Comparison of ENCODE assay signal across 21 cellular contexts in genomic region chr21:37511848-37512247, GRCh38.
DNase-seq lines count a peak whose midpoint lies in the region; ATAC-seq, FAIRE-seq and TF ChIP-seq lines count a peak whose summit lies in the region.
"Had no signal": no experiment of that assay in that cellular context is flagged by ENCODE, and none has a peak within 500 bp of the region (broad histone marks: within the 10 kb centered on the region; RNA-seq: fewer than 3 reads in every experiment).

No MANE protein-coding gene starts in this region.

- no peak overlapping the region for H3K27ac Mint-ChIP-seq in activated CD4-positive, alpha-beta T cell treated with anti-CD3 and anti-CD28 coated beads, Interleukin-2, amount 10 ng/mL, durations not matched to agents 24 days and 14 days
- H3K27ac Mint-ChIP-seq in natural killer cell, result peak overlapping the region; percentile 39 to 56
- no peak overlapping the region for H3K27ac Mint-ChIP-seq in natural killer cell treated with Interleukin-12 subunit alpha and Interleukin-12 subunit beta and Interleukin-15 and Interleukin-18, amount 100 ng/mL, for 72 hours

- no peaks in the 10 kb centered on the region for H3K9me3 Mint-ChIP-seq in activated CD4-positive, alpha-beta T cell treated with anti-CD3 and anti-CD28 coated beads, Interleukin-2, amount 10 ng/mL, durations not matched to agents 24 days and 14 days
- H3K9me3 Mint-ChIP-seq in natural killer cell, result no peaks in the 10 kb centered on the region
- no peaks in the 10 kb centered on the region for H3K9me3 Mint-ChIP-seq in natural killer cell treated with Interleukin-12 subunit alpha and Interleukin-12 subunit beta and Interleukin-15 and Interleukin-18, amount 100 ng/mL, for 72 hours

- no peak overlapping the region for H2BK12ac ChIP-seq in H1 (ENCODE audit: low read depth, low read length)

- peaks cover 0 to 12% (median 9%) of the 10 kb centered on the region in 4 experiments; a peak in 5 of 7 replicates for H3K4me1 ChIP-seq in H1 (replicated peaks in 1 of 4; ENCODE audit: control insufficient read depth in 3 of 4, insufficient read depth in 4 of 4, low read length in 3 of 4)

- no peak for TF ChIP-seq EP300 in H1 (IDR thresholded peaks at IDR 0.05; ENCODE audit: borderline replicate concordance in 1 of 2, low read depth in 2 of 2, low read length in 2 of 2)

- TF ChIP-seq POLR2A in H1 (IDR thresholded peaks at IDR 0.05; ENCODE audit: control extremely low read depth in 1 of 2, low read depth in 2 of 2, low read length in 2 of 2), result no peak

- intact Hi-C loops in activated CD4-positive, alpha-beta T cell treated with anti-CD3 and anti-CD28 coated beads, Interleukin-2, amount 10 ng/mL, durations not matched to agents 24 days and 14 days (cut with micrococcal nuclease), result no loop called here
- intact Hi-C loops in natural killer cell (cut with micrococcal nuclease), result no loop called here

- H3K9me3 ChIP-seq in H1 (ENCODE audit: insufficient read depth in 2 of 2, low read depth in 1 of 2, low read length in 1 of 2), result no peaks in the 10 kb centered on the region
- H3K9me3 ChIP-seq: A549; BLaER1 treated with 17β-estradiol and CSF1 and Interleukin-3, amounts not matched to agents 10 nM and 100 nM; MG63 had no signal

- FAIRE-seq in H1 (lab: Jason Lieb, UNC), result no peak
- FAIRE-seq: A549, GM12891, GM18507 had no signal

- no peak overlapping the region for H3K9ac ChIP-seq in H1 (replicated peaks in 1 of 4; ENCODE audit: extremely low read depth in 1 of 4, low read depth in 3 of 4, low read length in 3 of 4)
- H3K9ac ChIP-seq: BLaER1 treated with 17β-estradiol and CSF1 and Interleukin-3, amounts not matched to agents 10 nM and 100 nM had no signal

- H2AFZ ChIP-seq in H1 (ENCODE audit: low read length), result no peak overlapping the region

- H4K20me1 ChIP-seq in H1 (replicated peaks in 1 of 2; ENCODE audit: control insufficient read depth in 1 of 2, insufficient read depth in 2 of 2, low read length in 2 of 2), result no peaks in the 10 kb centered on the region

- H3K79me2 ChIP-seq in H1 (ENCODE audit: control insufficient read depth in 1 of 2, insufficient read depth in 2 of 2, low read length in 2 of 2), result peaks cover 3 to 26% of the 10 kb centered on the region in 2 experiments; a peak in 2 of 4 replicates

- no peak overlapping the region; the same call in 1 of the 2 replicates for H4K8ac ChIP-seq in H1 (ENCODE audit: extremely low read depth, insufficient read depth, low read length)

- peaks cover 22 to 70% (median 48%) of the 10 kb centered on the region in 4 experiments for H3K36me3 ChIP-seq in H1 (ENCODE audit: control insufficient read depth in 2 of 4, insufficient read depth in 4 of 4, low read length in 3 of 4)

- no peak overlapping the region for H3K14ac ChIP-seq in H1 (ENCODE audit: insufficient read length)

- no peak overlapping the region for H3K4me3 Mint-ChIP-seq in activated CD4-positive, alpha-beta T cell treated with anti-CD3 and anti-CD28 coated beads, Interleukin-2, amount 10 ng/mL, durations not matched to agents 24 days and 14 days
- no peak overlapping the region for H3K4me3 Mint-ChIP-seq in natural killer cell
- H3K4me3 Mint-ChIP-seq in natural killer cell treated with Interleukin-12 subunit alpha and Interleukin-12 subunit beta and Interleukin-15 and Interleukin-18, amount 100 ng/mL, for 72 hours, result no peak overlapping the region

- TF ChIP-seq RAD21 in H1 (IDR thresholded peaks at IDR 0.05 in 1 of 2, conservative IDR thresholded peaks at IDR 0.05 in 1 of 2; ENCODE audit: low read depth in 2 of 2, low read length in 2 of 2), result no peak

- H3K4me2 ChIP-seq in H1 (ENCODE audit: insufficient read depth in 1 of 2, low read depth in 2 of 2, low read length in 2 of 2), result no peak overlapping the region
- H3K4me2 ChIP-seq: A549; BLaER1 treated with 17β-estradiol and CSF1 and Interleukin-3, amounts not matched to agents 10 nM and 100 nM had no signal

- POLR2A ChIA-PET in H1 (lab: Charles Lee; ENCODE audit: partially characterized antibody), result interaction anchor here (1.1 to 1.6 kb wide), 3 partner anchors 9 to 19 kb away, joined by 3 to 6 read pairs (median 3); no protein-coding TSS in a partner anchor

- H2AK5ac ChIP-seq in H1 (ENCODE audit: low read depth, low read length), result no peak overlapping the region

- H3K4me1 Mint-ChIP-seq in activated CD4-positive, alpha-beta T cell treated with anti-CD3 and anti-CD28 coated beads, Interleukin-2, amount 10 ng/mL, durations not matched to agents 24 days and 14 days, result no peaks in the 10 kb centered on the region
- H3K4me1 Mint-ChIP-seq in natural killer cell, result peaks cover 12 to 14% of the 10 kb centered on the region in 2 donors
- H3K4me1 Mint-ChIP-seq in natural killer cell treated with Interleukin-12 subunit alpha and Interleukin-12 subunit beta and Interleukin-15 and Interleukin-18, amount 100 ng/mL, for 72 hours (ENCODE audit: low read depth in 2 of 2), result peaks cover 9 to 11% of the 10 kb centered on the region in 2 donors

- H3K36me3 Mint-ChIP-seq in activated CD4-positive, alpha-beta T cell treated with anti-CD3 and anti-CD28 coated beads, Interleukin-2, amount 10 ng/mL, durations not matched to agents 24 days and 14 days (ENCODE audit: low read depth), result peaks cover 44% of the 10 kb centered on the region
- peaks cover 9% of the 10 kb centered on the region for H3K36me3 Mint-ChIP-seq in natural killer cell
- H3K36me3 Mint-ChIP-seq in natural killer cell treated with Interleukin-12 subunit alpha and Interleukin-12 subunit beta and Interleukin-15 and Interleukin-18, amount 100 ng/mL, for 72 hours, result peaks cover 19% of the 10 kb centered on the region

- no peak overlapping the region for H4K91ac ChIP-seq in H1 (replicated peaks; ENCODE audit: insufficient read length, low read length)

- H2BK20ac ChIP-seq in H1 (ENCODE audit: low read length), result no peak overlapping the region

- DNase-seq in activated CD4-positive, alpha-beta T cell treated with anti-CD3 and anti-CD28 coated beads, Interleukin-2, amount 10 ng/mL, durations not matched to agents 24 days and 14 days, result peak; percentile 28
- no peak for DNase-seq in activated CD4-positive, alpha-beta T cell treated with anti-CD3 and anti-CD28 coated beads for 48 hours
- no peak for DNase-seq in natural killer cell
- DNase-seq in natural killer cell treated with Interleukin-12 subunit alpha and Interleukin-12 subunit beta and Interleukin-15 and Interleukin-18, amount 100 ng/mL, for 72 hours (ENCODE audit: low spot score), result no peak
- no peak for DNase-seq in H1 (ENCODE audit: low read depth in 1 of 2, low spot score in 2 of 2)
- DNase-seq: GDM1, Karpas-422, MG63, NCI-H1092, NCI-H146, NCI-H2081, NCI-H510A treated with DMSO at 0.1 percent for 48 hours, NCI-H82, PC-3 had no signal

- H2BK120ac ChIP-seq in H1 (replicated peaks; ENCODE audit: low read depth, low read length), result no peak overlapping the region

- H2BK5ac ChIP-seq in H1 (ENCODE audit: low read depth, low read length), result peak overlapping the region; percentile 21; the same call in 1 of the 2 replicates

- no peaks in the 10 kb centered on the region for H3K79me1 ChIP-seq in H1 (ENCODE audit: low read depth, low read length)

- CTCF ChIA-PET in H1 (lab: Charles Lee; ENCODE audit: partially characterized antibody), result interaction anchor here (0.7 to 2.2 kb wide), 9 partner anchors 9 to 130 kb away, joined by 3 to 7 read pairs (median 4); no protein-coding TSS in a partner anchor

- H3K56ac ChIP-seq in H1 (replicated peaks; ENCODE audit: insufficient read length, low read depth, low read length), result no peak overlapping the region

- H2BK15ac ChIP-seq in H1 (ENCODE audit: low read length), result no peak overlapping the region

- H3K23ac ChIP-seq in H1 (ENCODE audit: insufficient read length), result no peak overlapping the region

- no peak for TF ChIP-seq CTCF in natural killer cell (IDR thresholded peaks at IDR 0.05)
- TF ChIP-seq CTCF in H1 (IDR thresholded peaks at IDR 0.05; ENCODE audit: control extremely low read depth in 1 of 3, insufficient read depth in 1 of 3, low read depth in 1 of 3, low read length in 3 of 3), result no peak

- H3K23me2 ChIP-seq in H1 (ENCODE audit: low read depth, low read length), result peaks cover 1% of the 10 kb centered on the region; the same call in 1 of the 2 replicates

- no peaks in the 10 kb centered on the region for H3K27me3 ChIP-seq in H1 (replicated peaks in 1 of 4; ENCODE audit: control insufficient read depth in 3 of 4, extremely low read depth in 1 of 4, insufficient read depth in 3 of 4, low read length in 3 of 4)
- H3K27me3 ChIP-seq: BLaER1 treated with 17β-estradiol and CSF1 and Interleukin-3, amounts not matched to agents 10 nM and 100 nM; MG63 had no signal

- no peak overlapping the region for H3K4ac ChIP-seq in H1 (replicated peaks; ENCODE audit: insufficient read length, low read depth, low read length)

- H4K5ac ChIP-seq in H1 (ENCODE audit: insufficient read length, low read depth, low read length), result no peak overlapping the region

- ATAC-seq in natural killer cell (no peak), HG02938 (IDR thresholded peaks at IDR 0.05; ENCODE audit: unreplicated experiment) (no peak), HG02840 (IDR thresholded peaks at IDR 0.05; ENCODE audit: low FRiP score, unreplicated experiment) (no peak), HG03280 (IDR thresholded peaks at IDR 0.05; ENCODE audit: unreplicated experiment) (no peak)
- ATAC-seq in natural killer cell treated with Interleukin-12 subunit alpha and Interleukin-12 subunit beta and Interleukin-15 and Interleukin-18, amount 100 ng/mL, for 72 hours, result no peak
- ATAC-seq: A549, PC-3 had no signal

- H3K4me3 ChIP-seq in H1 (ENCODE audit: extremely low read depth in 1 of 4, insufficient read depth in 2 of 4, low read depth in 3 of 4, low read length in 4 of 4), result no peak overlapping the region
- H3K4me3 ChIP-seq: A549; BLaER1 treated with 17β-estradiol and CSF1 and Interleukin-3, amounts not matched to agents 10 nM and 100 nM; MG63 had no signal

- WGBS in H1 (ENCODE audit: extremely low coverage in 1 of 2, insufficient coverage in 1 of 2, insufficient read length in 1 of 2, insufficient replicate concordance in 2 of 2, low coverage in 1 of 2, low lambda C conversion rate in 2 of 2, missing lambda C conversion rate in 1 of 2), 2 experiments, result 97% methylated on average over 5 of the region's 5 CpGs; no CpG with 5 or more reads in 1 of the 2 experiments

- no peak overlapping the region for H3K18ac ChIP-seq in H1 (ENCODE audit: extremely low read depth, low read length)

- no peak overlapping the region for H3K27ac ChIP-seq in H1 (ENCODE audit: low read depth, low read length)
- H3K27ac ChIP-seq: A549; BLaER1 treated with 17β-estradiol and CSF1 and Interleukin-3, amounts not matched to agents 10 nM and 100 nM had no signal

- no peaks in the 10 kb centered on the region for H3K27me3 Mint-ChIP-seq in activated CD4-positive, alpha-beta T cell treated with anti-CD3 and anti-CD28 coated beads, Interleukin-2, amount 10 ng/mL, durations not matched to agents 24 days and 14 days
- H3K27me3 Mint-ChIP-seq in natural killer cell (ENCODE audit: low read depth in 2 of 2), result no peaks in the 10 kb centered on the region
- no peaks in the 10 kb centered on the region for H3K27me3 Mint-ChIP-seq in natural killer cell treated with Interleukin-12 subunit alpha and Interleukin-12 subunit beta and Interleukin-15 and Interleukin-18, amount 100 ng/mL, for 72 hours

TF ChIP-seq in H1, 55 proteins besides CTCF, POLR2A, EP300 and RAD21 (continues in another document):
- no peak for TF ChIP-seq PHF8 (conservative IDR thresholded peaks at IDR 0.05; ENCODE audit: low read depth, low read length)
- no peak for TF ChIP-seq SIX5 (IDR thresholded peaks at IDR 0.05; ENCODE audit: low read depth, low read length)

Comparison
In these comparisons a context has a peak if more than half of its experiments do, and no peak if none do; other contexts are left out.
1. H3K27ac Mint-ChIP-seq: peak in natural killer cell (2 of 2); none in activated CD4-positive, alpha-beta T cell treated with anti-CD3 and anti-CD28 coated beads, Interleukin-2, amount 10 ng/mL, durations not matched to agents 24 days and 14 days (single experiment) and natural killer cell treated with Interleukin-12 subunit alpha and Interleukin-12 subunit beta and Interleukin-15 and Interleukin-18, amount 100 ng/mL, for 72 hours (0 of 2).